Comparison of ENCODE assay signal across 12 cellular contexts in the genomic region with DNA sequence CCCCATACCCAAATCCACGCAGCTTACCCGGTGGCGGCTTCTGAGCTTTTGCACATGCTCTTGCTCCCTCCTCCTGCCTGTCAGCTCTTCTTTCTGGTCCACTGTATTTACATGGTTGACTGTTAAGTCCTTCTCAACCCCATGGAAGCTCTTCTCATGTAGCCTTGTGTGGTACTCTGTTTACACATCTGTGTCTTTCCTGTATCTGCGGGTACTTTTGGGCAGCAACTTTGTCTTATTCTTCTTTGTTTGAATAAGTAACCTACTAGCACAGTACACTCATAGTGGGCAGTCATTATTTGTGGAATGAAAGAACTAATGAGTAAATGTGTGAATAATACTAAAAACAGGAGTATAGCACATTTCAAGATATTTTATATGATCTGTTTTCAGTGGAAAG.
A peak's percentile ranks its signal among the peaks of the same experiment; 100 is the strongest.
DNase-seq lines count a peak whose midpoint lies in the region; ATAC-seq and TF ChIP-seq lines count a peak whose summit lies in the region.
"Had no signal": no experiment of that assay in that cellular context is flagged by ENCODE, and none has a peak within 500 bp of the region (broad histone marks: within the 10 kb centered on the region; RNA-seq: fewer than 3 reads in every experiment).

No MANE protein-coding gene starts in this region.

- H3K9me2 ChIP-seq in MM.1S (replicated peaks; ENCODE audit: insufficient read depth, low read length): no peaks in the 10 kb centered on the region

- no peak for TF ChIP-seq CTCF in MM.1S (IDR thresholded peaks at IDR 0.05; ENCODE audit: low read length)

- DNase-seq in stimulated activated CD4-positive, alpha-beta T cell treated with anti-CD3 and anti-CD28 coated beads, Interleukin-4, amount 100 ng/mL, for 24 hours: peak; percentile 28
- no peak for DNase-seq in stimulated activated CD4-positive, alpha-beta T cell treated with anti-CD3 and anti-CD28 coated beads, Interleukin-15, amount 100 ng/mL, for 24 hours
- DNase-seq in activated CD8-positive, alpha-beta T cell treated with anti-CD3 and anti-CD28 coated beads, Interleukin-2, amount 10 ng/mL, durations not matched to agents 7 days and 5 days: no peak
- no peak for DNase-seq in NCI-H345 (lab: John Stamatoyannopoulos, UW)
- DNase-seq in MM.1S: no peak
- no peak for DNase-seq in NCI-H1092 treated with DMSO at 0.1 percent for 48 hours (lab: John Stamatoyannopoulos, UW)
- DNase-seq: activated CD8-positive, alpha-beta memory T cell treated with anti-CD3 and anti-CD28 coated beads, Interleukin-2, amount 50 U/mL, for 48 hours; esophagus squamous epithelium; NCI-H526; SJCRH30 had no signal

- H2AFZ ChIP-seq in MM.1S (ENCODE audit: low read length): no peak overlapping the region

- no peak overlapping the region for H3K4me2 ChIP-seq in MM.1S (ENCODE audit: low read depth, low read length)

- peaks cover 84% of the 10 kb centered on the region for H3K4me1 Mint-ChIP-seq in activated CD8-positive, alpha-beta T cell treated with anti-CD3 and anti-CD28 coated beads, Interleukin-2, amount 10 ng/mL, durations not matched to agents 7 days and 5 days (ENCODE audit: low read depth)

- no peak overlapping the region for H3K4me3 Mint-ChIP-seq in activated CD8-positive, alpha-beta T cell treated with anti-CD3 and anti-CD28 coated beads, Interleukin-2, amount 10 ng/mL, durations not matched to agents 7 days and 5 days

- no peaks in the 10 kb centered on the region for H3K9me3 Mint-ChIP-seq in activated CD8-positive, alpha-beta T cell treated with anti-CD3 and anti-CD28 coated beads, Interleukin-2, amount 10 ng/mL, durations not matched to agents 7 days and 5 days (ENCODE audit: insufficient read depth)

- CTCF ChIA-PET in activated CD8-positive, alpha-beta T cell treated with anti-CD3 and anti-CD28 coated beads, Interleukin-2, amount 10 ng/mL, durations not matched to agents 7 days and 5 days (lab: Charles Lee): interaction anchor here (0.8 kb wide), 1 partner anchor 10 kb away, joined by 4 read pairs; no protein-coding TSS in a partner anchor

- peaks cover 14% of the 10 kb centered on the region for H3K4me1 ChIP-seq in MM.1S (ENCODE audit: low read length)
- H3K4me1 ChIP-seq: SJCRH30 had no signal

- H4K20me1 ChIP-seq in MM.1S (ENCODE audit: insufficient read depth, low read length): no peaks in the 10 kb centered on the region

- no peaks in the 10 kb centered on the region for H3K36me3 ChIP-seq in MM.1S (replicated peaks; ENCODE audit: insufficient read depth, low read length)
- H3K36me3 ChIP-seq: esophagus squamous epithelium, SJCRH30 had no signal

- H3K27ac Mint-ChIP-seq in activated CD8-positive, alpha-beta T cell treated with anti-CD3 and anti-CD28 coated beads, Interleukin-2, amount 10 ng/mL, durations not matched to agents 7 days and 5 days: peak overlapping the region; percentile 31

- ATAC-seq in HG02884 (IDR thresholded peaks at IDR 0.05; ENCODE audit: unreplicated experiment) (peak; percentile 65), SK-N-SH treated with all-trans-retinoic acid at 6 μM for 48 hours (no peak)
- ATAC-seq in activated CD8-positive, alpha-beta T cell treated with anti-CD3 and anti-CD28 coated beads, Interleukin-2, amount 10 ng/mL, durations not matched to agents 7 days and 5 days: no peak

- no peaks in the 10 kb centered on the region for H3K9me3 ChIP-seq in MM.1S (replicated peaks; ENCODE audit: insufficient read depth, low read length)
- H3K9me3 ChIP-seq: esophagus squamous epithelium, SJCRH30 had no signal

- H3K9ac ChIP-seq in MM.1S (ENCODE audit: low read length): no peak overlapping the region

- no peaks in the 10 kb centered on the region for H3K79me2 ChIP-seq in MM.1S (ENCODE audit: low read length)

- peaks cover 2% of the 10 kb centered on the region; the same call in 1 of the 2 replicates for H3F3A ChIP-seq in MM.1S (ENCODE audit: insufficient read depth, low read length)

- no peak overlapping the region for H3K4me3 ChIP-seq in MM.1S (ENCODE audit: low read length)
- H3K4me3 ChIP-seq: esophagus squamous epithelium, SJCRH30 had no signal

- H3K27me3 ChIP-seq in MM.1S (replicated peaks; ENCODE audit: insufficient read depth, low read length): no peaks in the 10 kb centered on the region
- H3K27me3 ChIP-seq: esophagus squamous epithelium, SJCRH30 had no signal

- H3K36me3 Mint-ChIP-seq in activated CD8-positive, alpha-beta T cell treated with anti-CD3 and anti-CD28 coated beads, Interleukin-2, amount 10 ng/mL, durations not matched to agents 7 days and 5 days (ENCODE audit: low read depth): peaks cover 65% of the 10 kb centered on the region

- H3K27ac ChIP-seq in MM.1S (ENCODE audit: low read length): no peak overlapping the region
- H3K27ac ChIP-seq: esophagus squamous epithelium, SJCRH30 had no signal

- POLR2A ChIA-PET in activated CD8-positive, alpha-beta T cell treated with anti-CD3 and anti-CD28 coated beads, Interleukin-2, amount 10 ng/mL, durations not matched to agents 7 days and 5 days (lab: Charles Lee): interaction anchor here (2.6 kb wide), 1 partner anchor 96 kb away, joined by 16 read pairs; a partner anchor contains a TSS

- no peaks in the 10 kb centered on the region for H3K27me3 Mint-ChIP-seq in activated CD8-positive, alpha-beta T cell treated with anti-CD3 and anti-CD28 coated beads, Interleukin-2, amount 10 ng/mL, durations not matched to agents 7 days and 5 days (ENCODE audit: low read depth)

TF ChIP-seq in SK-N-SH treated with all-trans-retinoic acid at 6 μM for 48 hours, 23 proteins besides CTCF, POLR2A, EP300 and RAD21:
- TF ChIP-seq, protein P1, sequence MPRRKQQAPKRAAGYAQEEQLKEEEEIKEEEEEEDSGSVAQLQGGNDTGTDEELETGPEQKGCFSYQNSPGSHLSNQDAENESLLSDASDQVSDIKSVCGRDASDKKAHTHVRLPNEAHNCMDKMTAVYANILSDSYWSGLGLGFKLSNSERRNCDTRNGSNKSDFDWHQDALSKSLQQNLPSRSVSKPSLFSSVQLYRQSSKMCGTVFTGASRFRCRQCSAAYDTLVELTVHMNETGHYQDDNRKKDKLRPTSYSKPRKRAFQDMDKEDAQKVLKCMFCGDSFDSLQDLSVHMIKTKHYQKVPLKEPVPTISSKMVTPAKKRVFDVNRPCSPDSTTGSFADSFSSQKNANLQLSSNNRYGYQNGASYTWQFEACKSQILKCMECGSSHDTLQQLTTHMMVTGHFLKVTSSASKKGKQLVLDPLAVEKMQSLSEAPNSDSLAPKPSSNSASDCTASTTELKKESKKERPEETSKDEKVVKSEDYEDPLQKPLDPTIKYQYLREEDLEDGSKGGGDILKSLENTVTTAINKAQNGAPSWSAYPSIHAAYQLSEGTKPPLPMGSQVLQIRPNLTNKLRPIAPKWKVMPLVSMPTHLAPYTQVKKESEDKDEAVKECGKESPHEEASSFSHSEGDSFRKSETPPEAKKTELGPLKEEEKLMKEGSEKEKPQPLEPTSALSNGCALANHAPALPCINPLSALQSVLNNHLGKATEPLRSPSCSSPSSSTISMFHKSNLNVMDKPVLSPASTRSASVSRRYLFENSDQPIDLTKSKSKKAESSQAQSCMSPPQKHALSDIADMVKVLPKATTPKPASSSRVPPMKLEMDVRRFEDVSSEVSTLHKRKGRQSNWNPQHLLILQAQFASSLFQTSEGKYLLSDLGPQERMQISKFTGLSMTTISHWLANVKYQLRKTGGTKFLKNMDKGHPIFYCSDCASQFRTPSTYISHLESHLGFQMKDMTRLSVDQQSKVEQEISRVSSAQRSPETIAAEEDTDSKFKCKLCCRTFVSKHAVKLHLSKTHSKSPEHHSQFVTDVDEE (CRISPR knock-in tag; IDR thresholded peaks at IDR 0.05): no peak
- TF ChIP-seq CSDC2 (CRISPR knock-in tag; IDR thresholded peaks at IDR 0.05): no peak
- TF ChIP-seq ZFP30 (CRISPR knock-in tag; IDR thresholded peaks at IDR 0.05): no peak
- TF ChIP-seq, protein P2, sequence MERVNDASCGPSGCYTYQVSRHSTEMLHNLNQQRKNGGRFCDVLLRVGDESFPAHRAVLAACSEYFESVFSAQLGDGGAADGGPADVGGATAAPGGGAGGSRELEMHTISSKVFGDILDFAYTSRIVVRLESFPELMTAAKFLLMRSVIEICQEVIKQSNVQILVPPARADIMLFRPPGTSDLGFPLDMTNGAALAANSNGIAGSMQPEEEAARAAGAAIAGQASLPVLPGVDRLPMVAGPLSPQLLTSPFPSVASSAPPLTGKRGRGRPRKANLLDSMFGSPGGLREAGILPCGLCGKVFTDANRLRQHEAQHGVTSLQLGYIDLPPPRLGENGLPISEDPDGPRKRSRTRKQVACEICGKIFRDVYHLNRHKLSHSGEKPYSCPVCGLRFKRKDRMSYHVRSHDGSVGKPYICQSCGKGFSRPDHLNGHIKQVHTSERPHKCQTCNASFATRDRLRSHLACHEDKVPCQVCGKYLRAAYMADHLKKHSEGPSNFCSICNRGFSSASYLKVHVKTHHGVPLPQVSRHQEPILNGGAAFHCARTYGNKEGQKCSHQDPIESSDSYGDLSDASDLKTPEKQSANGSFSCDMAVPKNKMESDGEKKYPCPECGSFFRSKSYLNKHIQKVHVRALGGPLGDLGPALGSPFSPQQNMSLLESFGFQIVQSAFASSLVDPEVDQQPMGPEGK (CRISPR knock-in tag; IDR thresholded peaks at IDR 0.05; ENCODE audit: borderline replicate concordance): no peak
- no peak for TF ChIP-seq TCF4 (CRISPR knock-in tag; IDR thresholded peaks at IDR 0.05; ENCODE audit: borderline replicate concordance)
- no peak for TF ChIP-seq ZNF70 (CRISPR knock-in tag; IDR thresholded peaks at IDR 0.05)
- TF ChIP-seq ARNTL (CRISPR knock-in tag; IDR thresholded peaks at IDR 0.05; ENCODE audit: borderline replicate concordance, low read depth): no peak
- TF ChIP-seq PPARA (CRISPR knock-in tag; IDR thresholded peaks at IDR 0.05; ENCODE audit: borderline replicate concordance): no peak
- no peak for TF ChIP-seq ESRRG (CRISPR knock-in tag; IDR thresholded peaks at IDR 0.05)
- no peak for TF ChIP-seq ZFP3 (CRISPR knock-in tag; IDR thresholded peaks at IDR 0.05)
- TF ChIP-seq ZC3H10 (CRISPR knock-in tag; IDR thresholded peaks at IDR 0.05): no peak
TF ChIP-seq in SK-N-SH treated with all-trans-retinoic acid at 6 μM for 48 hours: peak in this region for 0.
